In the genomic region with DNA sequence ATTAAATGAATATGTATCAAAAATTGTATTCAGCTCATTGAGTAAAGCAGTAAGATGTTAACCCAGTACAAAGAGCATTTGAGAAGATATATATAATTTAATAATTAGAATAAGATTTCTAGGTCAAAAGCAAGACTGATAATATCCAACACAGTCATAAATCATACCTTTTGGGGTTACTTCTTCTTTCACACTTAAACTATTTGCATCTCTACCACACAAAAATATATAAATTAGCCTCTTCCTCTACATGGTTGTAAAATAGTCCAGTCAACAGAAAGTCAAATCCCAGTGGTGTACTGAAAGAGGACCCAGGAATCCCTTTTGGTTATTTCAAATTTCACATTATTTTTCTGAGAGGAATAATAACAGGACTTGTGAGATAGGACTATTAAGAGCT, we compare ENCODE assay signal across 16 cellular contexts.
DNase-seq lines count a peak whose midpoint lies in the region; ATAC-seq and TF ChIP-seq lines count a peak whose summit lies in the region.
"Had no signal": no experiment of that assay in that cellular context is flagged by ENCODE, and none has a peak within 500 bp of the region (broad histone marks: within the 10 kb centered on the region; RNA-seq: fewer than 3 reads in every experiment).

No MANE protein-coding gene starts in this region.

- POLR2A ChIA-PET in IMR-90 (lab: Charles Lee; ENCODE audit: unreplicated experiment), result no interaction called here

- H3K27ac ChIP-seq in IMR-90 (ENCODE audit: insufficient read depth, low read length), result no peak overlapping the region
- H3K27ac ChIP-seq: A549, BLaER1, GM23248 had no signal

- intact Hi-C loops in IMR-90 (cut with micrococcal nuclease), result no loop called here

- TF ChIP-seq CTCF in IMR-90 (conservative IDR thresholded peaks at IDR 0.05; ENCODE audit: low read depth, low read length) (no peak), GM20000 (IDR thresholded peaks at IDR 0.05; ENCODE audit: extremely low read depth, missing control alignments) (no peak)

- H3K4me3 ChIP-seq in IMR-90 (ENCODE audit: insufficient read depth, low read depth, low read length), result no peak overlapping the region
- H3K4me3 ChIP-seq: A549, BLaER1, GM23248 had no signal

- no peak overlapping the region for H3K18ac ChIP-seq in IMR-90 (ENCODE audit: low read depth, low read length)

- peaks cover 11% of the 10 kb centered on the region for H3K4me1 ChIP-seq in IMR-90 (ENCODE audit: control insufficient read depth, insufficient read depth, low read length)
- H3K4me1 ChIP-seq: A549, Caco-2 had no signal

- H4K5ac ChIP-seq in IMR-90 (ENCODE audit: low read depth, low read length), result no peak overlapping the region

- H3K9ac ChIP-seq in IMR-90 (ENCODE audit: low read depth, low read length), result no peak overlapping the region
- H3K9ac ChIP-seq: BLaER1, GM23248 had no signal

- TF ChIP-seq RAD21 in IMR-90 (IDR thresholded peaks at IDR 0.05; ENCODE audit: low read length), result no peak

- no peak overlapping the region for H3K4ac ChIP-seq in IMR-90 (ENCODE audit: low read depth, low read length)

- dilution Hi-C loops in IMR-90 (cut with HindIII; ENCODE audit: low sequenced_read_pairs, unreplicated experiment), result no loop called here

- CTCF ChIA-PET in IMR-90 (lab: Yijun Ruan, JAX), result no interaction called here

- H4K20me1 ChIP-seq in IMR-90 (ENCODE audit: insufficient read depth, low read length), result no peaks in the 10 kb centered on the region
- H4K20me1 ChIP-seq: BLaER1 had no signal

- peak overlapping the region; percentile 64; the same call in 1 of the 2 replicates for H2BK120ac ChIP-seq in IMR-90 (ENCODE audit: low read depth, low read length)

- H3K36me3 Mint-ChIP-seq in stimulated activated memory B cell treated with anti-CD40 and anti-IgM and Interleukin-4, amounts not matched to agents 10 μg/mL and 1 μg/mL and 100 μg/mL, for 72 hours, result peaks cover 7% of the 10 kb centered on the region
- H3K36me3 Mint-ChIP-seq: CD8-positive, alpha-beta memory T cell had no signal

- H3K9me3 Mint-ChIP-seq in stimulated activated memory B cell treated with anti-CD40 and anti-IgM and Interleukin-4, amounts not matched to agents 10 μg/mL and 1 μg/mL and 100 μg/mL, for 72 hours, result peaks cover 10% of the 10 kb centered on the region

- H4K91ac ChIP-seq in IMR-90 (ENCODE audit: insufficient read depth, low read depth, low read length), result no peak overlapping the region

- 0 out of 3 replicates have a peak overlapping the region, but pooled peaks have one; percentile 73 for H2BK15ac ChIP-seq in IMR-90 (ENCODE audit: low read depth, low read length)

- H2BK20ac ChIP-seq in IMR-90 (ENCODE audit: low read depth, low read length), result no peak overlapping the region

- H4K8ac ChIP-seq in IMR-90 (ENCODE audit: low read depth in 2 of 2, low read length in 2 of 2), result no peak overlapping the region

- no peak overlapping the region for H2AFZ ChIP-seq in IMR-90 (replicated peaks; ENCODE audit: low read length, poor library complexity)
- H2AFZ ChIP-seq: GM23248 had no signal

- DNase-seq in IMR-90, result no peak
- DNase-seq in germinal center (ENCODE audit: low spot score), result peak; percentile 9
- no peak for DNase-seq in NCI-H526 treated with DMSO at 0.1 percent for 48 hours (lab: John Stamatoyannopoulos, UW)
- no peak for DNase-seq in GM20000 (ENCODE audit: low spot score)
- DNase-seq: Caco-2; CD8-positive, alpha-beta memory T cell; GM23248; KG1 had no signal

- no peaks in the 10 kb centered on the region for H3K27me3 ChIP-seq in IMR-90 (ENCODE audit: control insufficient read depth, insufficient read depth, low read length)
- H3K27me3 ChIP-seq: BLaER1 had no signal

- H3K36me3 ChIP-seq in IMR-90 (ENCODE audit: control insufficient read depth, insufficient read depth, low read length), result no peaks in the 10 kb centered on the region
- H3K36me3 ChIP-seq: BLaER1 had no signal

- in situ Hi-C loops in IMR-90 (cut with MboI; ENCODE audit: low sequenced_read_pairs), result no loop called here

- H3K56ac ChIP-seq in IMR-90 (ENCODE audit: extremely low read depth, insufficient read depth, low read length), result no peak overlapping the region

- H3K14ac ChIP-seq in IMR-90 (replicated peaks; ENCODE audit: low read depth, low read length), result no peak overlapping the region

- no peaks in the 10 kb centered on the region for H3K27me3 Mint-ChIP-seq in stimulated activated memory B cell treated with anti-CD40 and anti-IgM and Interleukin-4, amounts not matched to agents 10 μg/mL and 1 μg/mL and 100 μg/mL, for 72 hours
- H3K27me3 Mint-ChIP-seq: IgD-negative memory B cell had no signal

- H2AK5ac ChIP-seq in IMR-90 (ENCODE audit: low read depth, low read length), result peak overlapping the region; percentile 76

- ATAC-seq in GM18502 (IDR thresholded peaks at IDR 0.05; ENCODE audit: poor library complexity, unreplicated experiment), result peak; percentile 65
- peak; percentile 47 for ATAC-seq in GM18858 (IDR thresholded peaks at IDR 0.05; ENCODE audit: unreplicated experiment)
- ATAC-seq in IMR-90 (ENCODE audit: low read depth), result no peak
- ATAC-seq in GM18909 (IDR thresholded peaks at IDR 0.05; ENCODE audit: poor library complexity, unreplicated experiment), result no peak
- no peak for ATAC-seq in stimulated activated memory B cell treated with anti-CD40 and anti-IgM and Interleukin-4, amounts not matched to agents 10 μg/mL and 1 μg/mL and 100 μg/mL, for 72 hours
- ATAC-seq: A549, HCT116 had no signal

- H3K4me1 Mint-ChIP-seq in stimulated activated memory B cell treated with anti-CD40 and anti-IgM and Interleukin-4, amounts not matched to agents 10 μg/mL and 1 μg/mL and 100 μg/mL, for 72 hours, result peaks cover 21% of the 10 kb centered on the region
- H3K4me1 Mint-ChIP-seq: CD8-positive, alpha-beta memory T cell had no signal

- no peak overlapping the region for H3K27ac Mint-ChIP-seq in stimulated activated memory B cell treated with anti-CD40 and anti-IgM and Interleukin-4, amounts not matched to agents 10 μg/mL and 1 μg/mL and 100 μg/mL, for 72 hours
- H3K27ac Mint-ChIP-seq: CD8-positive, alpha-beta memory T cell; IgD-negative memory B cell had no signal

- peaks cover 5% of the 10 kb centered on the region for H3K9me3 ChIP-seq in IMR-90 (ENCODE audit: control insufficient read depth, insufficient read depth, low read length)
- H3K9me3 ChIP-seq: A549 had no signal

- H3K4me3 Mint-ChIP-seq in stimulated activated memory B cell treated with anti-CD40 and anti-IgM and Interleukin-4, amounts not matched to agents 10 μg/mL and 1 μg/mL and 100 μg/mL, for 72 hours, result no peak overlapping the region
- H3K4me3 Mint-ChIP-seq: CD8-positive, alpha-beta memory T cell had no signal

- H2AK9ac ChIP-seq in IMR-90 (replicated peaks; ENCODE audit: low read depth, low read length, poor library complexity), result no peak overlapping the region

- no peak for TF ChIP-seq POLR2A in IMR-90 (IDR thresholded peaks at IDR 0.05; ENCODE audit: low read depth, low read length)

- no peak overlapping the region for H2BK5ac ChIP-seq in IMR-90 (ENCODE audit: low read depth, low read length, poor library complexity, severe bottlenecking)

- H3K23ac ChIP-seq in IMR-90 (ENCODE audit: low read depth, low read length), result no peak overlapping the region

- peaks cover 9% of the 10 kb centered on the region; the same call in 1 of the 2 replicates for H3K9me1 ChIP-seq in IMR-90 (ENCODE audit: insufficient read depth, low read length)

- no TSS peak for BruUV-seq in IMR-90 (replicated peaks; lab: Mats Ljungman, UMichigan)

- H3K79me1 ChIP-seq in IMR-90 (ENCODE audit: low read depth in 1 of 2, low read length in 2 of 2), result peaks cover 0 to 5% of the 10 kb centered on the region in 2 experiments; a peak in 2 of 4 replicates

- no peak overlapping the region for H3K4me2 ChIP-seq in IMR-90 (ENCODE audit: low read depth, low read length)
- H3K4me2 ChIP-seq: A549, BLaER1 had no signal

TF ChIP-seq in IMR-90, 13 proteins besides CTCF, POLR2A, EP300 and RAD21:
- TF ChIP-seq MXI1 (IDR thresholded peaks at IDR 0.05; ENCODE audit: borderline replicate concordance, low read depth, low read length) (no peak), MAFK (IDR thresholded peaks at IDR 0.05; ENCODE audit: low read depth, low read length) (no peak), CHD1 (IDR thresholded peaks at IDR 0.05; ENCODE audit: low read depth, low read length) (no peak), FOS (IDR thresholded peaks at IDR 0.05; ENCODE audit: low read depth, low read length) (no peak), RCOR1 (IDR thresholded peaks at IDR 0.05; ENCODE audit: insufficient replicate concordance, low read length) (no peak), BHLHE40 (IDR thresholded peaks at IDR 0.05; ENCODE audit: low read depth, low read length) (no peak), SMC3 (IDR thresholded peaks at IDR 0.05; ENCODE audit: low read depth, low read length) (no peak), RFX5 (IDR thresholded peaks at IDR 0.05; ENCODE audit: low read depth, low read length) (no peak), MAZ (IDR thresholded peaks at IDR 0.05; ENCODE audit: borderline replicate concordance, low read depth, low read length) (no peak), NFE2L2 (IDR thresholded peaks at IDR 0.05; ENCODE audit: low read depth, low read length) (no peak), CEBPB (IDR thresholded peaks at IDR 0.05; ENCODE audit: low read depth, low read length) (no peak)
- TF ChIP-seq, protein P1, sequence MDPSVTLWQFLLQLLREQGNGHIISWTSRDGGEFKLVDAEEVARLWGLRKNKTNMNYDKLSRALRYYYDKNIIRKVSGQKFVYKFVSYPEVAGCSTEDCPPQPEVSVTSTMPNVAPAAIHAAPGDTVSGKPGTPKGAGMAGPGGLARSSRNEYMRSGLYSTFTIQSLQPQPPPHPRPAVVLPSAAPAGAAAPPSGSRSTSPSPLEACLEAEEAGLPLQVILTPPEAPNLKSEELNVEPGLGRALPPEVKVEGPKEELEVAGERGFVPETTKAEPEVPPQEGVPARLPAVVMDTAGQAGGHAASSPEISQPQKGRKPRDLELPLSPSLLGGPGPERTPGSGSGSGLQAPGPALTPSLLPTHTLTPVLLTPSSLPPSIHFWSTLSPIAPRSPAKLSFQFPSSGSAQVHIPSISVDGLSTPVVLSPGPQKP (IDR thresholded peaks at IDR 0.05; ENCODE audit: borderline replicate concordance, low read depth, low read length), result no peak
- TF ChIP-seq, protein P2, sequence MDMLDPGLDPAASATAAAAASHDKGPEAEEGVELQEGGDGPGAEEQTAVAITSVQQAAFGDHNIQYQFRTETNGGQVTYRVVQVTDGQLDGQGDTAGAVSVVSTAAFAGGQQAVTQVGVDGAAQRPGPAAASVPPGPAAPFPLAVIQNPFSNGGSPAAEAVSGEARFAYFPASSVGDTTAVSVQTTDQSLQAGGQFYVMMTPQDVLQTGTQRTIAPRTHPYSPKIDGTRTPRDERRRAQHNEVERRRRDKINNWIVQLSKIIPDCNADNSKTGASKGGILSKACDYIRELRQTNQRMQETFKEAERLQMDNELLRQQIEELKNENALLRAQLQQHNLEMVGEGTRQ (IDR thresholded peaks at IDR 0.05; ENCODE audit: low read depth, low read length), result no peak
TF ChIP-seq in IMR-90: peak in this region for 0.

Comparison
In these comparisons a context has a peak if more than half of its experiments do, and no peak if none do; other contexts are left out.
1. ATAC-seq: peak in GM18502 (single experiment) and GM18858 (single experiment); none in IMR-90 (single experiment), GM18909 (single experiment) and stimulated activated memory B cell treated with anti-CD40 and anti-IgM and Interleukin-4, amounts not matched to agents 10 μg/mL and 1 μg/mL and 100 μg/mL, for 72 hours (single experiment).